In genomic region chr5:297991-298736, GRCh38 we compare ENCODE assay signal across 8 cellular contexts. TPM values are rescaled to one million over a fixed set of nuclear protein-coding genes. Genes with fewer than 3 reads are reported as not detected.
DNase-seq lines count a peak whose midpoint lies in the region; TF ChIP-seq lines count a peak whose summit lies in the region.
"Not testable (repeated sequence)": the region's sequence is repeated elsewhere in the genome, so short reads cannot be mapped to it uniquely, and the experiment has no call there.
"Had no signal": no experiment of that assay in that cellular context is flagged by ENCODE, and none has a peak within 500 bp of the region (broad histone marks: within the 10 kb centered on the region; RNA-seq: fewer than 3 reads in every experiment).

No MANE protein-coding gene starts in this region.

- TF ChIP-seq CTCF in neural progenitor cell (IDR thresholded peaks at IDR 0.05); spleen (IDR thresholded peaks at IDR 0.05 in 8 of 11, conservative IDR thresholded peaks at IDR 0.05 in 3 of 11): not testable (repeated sequence)

- H3K4me3 Mint-ChIP-seq in activated naive CD8-positive, alpha-beta T cell; neural progenitor cell: not testable (repeated sequence)

- H3K9ac ChIP-seq in HUES64 (ENCODE audit: low read depth, low read length); SK-N-MC (ENCODE audit: insufficient read length); iPS-20b (ENCODE audit: low read depth, low read length); neural progenitor cell: not testable (repeated sequence)

- H3K4me2 ChIP-seq in neural progenitor cell, result peak overlapping the region; percentile 31

- H4K20me1 ChIP-seq in neural progenitor cell (ENCODE audit: low read depth), result not testable (repeated sequence)

- not testable (repeated sequence) for H3K27me3 Mint-ChIP-seq in activated naive CD8-positive, alpha-beta T cell; neural progenitor cell (ENCODE audit: insufficient read depth, low read depth)

- H3K4me1 ChIP-seq in HUES64 (ENCODE audit: insufficient read depth, low read length); iPS-20b (ENCODE audit: insufficient read depth, low read length): not testable (repeated sequence)
- H3K4me1 ChIP-seq in neural progenitor cell (peaks cover 12% of the 10 kb centered on the region), spleen (peaks cover 0 to 25% (median 0%) of the 10 kb centered on the region in 6 donors)

- H3F3A ChIP-seq in neural progenitor cell (ENCODE audit: low read depth), result not testable (repeated sequence)

- not testable (repeated sequence) for H3K27me3 ChIP-seq in H7 (ENCODE audit: control insufficient read depth, insufficient read depth, low read length); HUES64 (ENCODE audit: insufficient read depth, low read length); iPS-20b (ENCODE audit: insufficient read depth, low read length); neural progenitor cell; spleen (replicated peaks in 1 of 7)

- TF ChIP-seq POLR2A in spleen (IDR thresholded peaks at IDR 0.05), result not testable (repeated sequence)

- H3K79me2 ChIP-seq in neural progenitor cell (ENCODE audit: low read depth), result not testable (repeated sequence)

- not testable (repeated sequence) for H3K36me3 ChIP-seq in H7 (replicated peaks; ENCODE audit: control insufficient read depth, insufficient read depth, low read length); HUES64 (ENCODE audit: insufficient read depth, low read length); SK-N-MC (ENCODE audit: insufficient read depth, low read length); iPS-20b (ENCODE audit: insufficient read depth, low read depth, low read length); neural progenitor cell
- peaks cover 0 to 26% (median 2%) of the 10 kb centered on the region in 6 donors for H3K36me3 ChIP-seq in spleen

- H3K9me3 ChIP-seq in HUES64 (ENCODE audit: insufficient read depth, low read depth, low read length); SK-N-MC (ENCODE audit: low read depth, low read length); iPS-20b (ENCODE audit: insufficient read depth, low read depth, low read length); neural progenitor cell (ENCODE audit: low read depth); spleen: not testable (repeated sequence)

- not testable (repeated sequence) for H2AFZ ChIP-seq in neural progenitor cell (replicated peaks)

- H3K36me3 Mint-ChIP-seq in activated naive CD8-positive, alpha-beta T cell; neural progenitor cell: not testable (repeated sequence)

- H3K9me3 Mint-ChIP-seq in activated naive CD8-positive, alpha-beta T cell (ENCODE audit: low read depth); neural progenitor cell: not testable (repeated sequence)

- intact Hi-C loops in spleen (cut with DNase I; ENCODE audit: low total_unique reads), result not testable (repeated sequence)

- DNase-seq in H7 (peak; percentile 58), spleen (peak; percentile 39)
- DNase-seq in SK-N-MC (ENCODE audit: low read depth, low spot score); neural progenitor cell (ENCODE audit: low spot score): not testable (repeated sequence)

- 60% methylated on average over 12 of the region's 14 CpGs for whole genome bisulfite sequencing in HUES64
- WGBS in spleen, 5 donors, result 84 to 95% (median 88%) methylated on average over 7 to 14 of the region's 14 CpGs

- not testable (repeated sequence) for H3K4me3 ChIP-seq in H7 (ENCODE audit: insufficient read depth, low read depth, low read length); HUES64 (ENCODE audit: low read length); SK-N-MC; neural progenitor cell; spleen
- H3K4me3 ChIP-seq in iPS-20b (ENCODE audit: low read length), result peak overlapping the region; percentile 40; the same call in 1 of the 2 replicates

- peak overlapping the region; percentile 61 for H3K27ac Mint-ChIP-seq in activated naive CD8-positive, alpha-beta T cell
- H3K27ac Mint-ChIP-seq in neural progenitor cell, result not testable (repeated sequence)

- H3K4me1 Mint-ChIP-seq in activated naive CD8-positive, alpha-beta T cell (ENCODE audit: low read depth), result peaks cover 48% of the 10 kb centered on the region
- H3K4me1 Mint-ChIP-seq in neural progenitor cell, result peaks cover 14% of the 10 kb centered on the region

- peak overlapping the region; percentile 52; the same call in 1 of the 2 replicates for H3K27ac ChIP-seq in HUES64 (ENCODE audit: low read depth, low read length)
- peak overlapping the region; percentile 7; the same call in 1 of the 2 replicates for H3K27ac ChIP-seq in SK-N-MC
- H3K27ac ChIP-seq in iPS-20b (ENCODE audit: low read length); neural progenitor cell; spleen: not testable (repeated sequence)

RNA-seq across cellular contexts. Expression of gene AHRR, which starts 23.4 kb away (rescaled TPM):
- 0.74 and 1.4 TPM in 2 replicates for total RNA-seq in H7 (2014; rRNA removed; shearing (Covaris generic))
- polyA plus RNA-seq in HUES64 (2013, experiment 1 of 2), result 0.45 TPM
- 0.44 TPM for polyA plus RNA-seq in HUES64 (2013, experiment 2 of 2)
- total RNA-seq in neural progenitor cell (ENCODE audit: low replicate concordance) (0.34 and 0.68 TPM in 2 replicates), spleen (10 to 100 TPM; 11.2 to 28.5 (median 14.0) TPM)
- 1 to 10 TPM in 2 of 3 donors, under 1 TPM in 1; 0.96 to 5.4 (median 2.8) TPM for polyA plus RNA-seq in spleen
- polyA plus RNA-seq: CD8-positive, alpha-beta memory T cell had no signal

RNA-seq across cellular contexts. Expression of gene PDCD6, which starts 26.7 kb away (rescaled TPM):
- total RNA-seq in H7 (2014; rRNA removed; shearing (Covaris generic)), result 87.1 and 116 TPM in 2 replicates
- polyA plus RNA-seq in HUES64 (2013, experiment 1 of 2), result 72.7 TPM
- 63.5 TPM for polyA plus RNA-seq in HUES64 (2013, experiment 2 of 2)
- total RNA-seq in neural progenitor cell (ENCODE audit: low replicate concordance) (60.8 and 65.3 TPM in 2 replicates), spleen (100 to 1,000 TPM in 3 of 7 donors, 10 to 100 TPM in 4; 74.1 to 106 (median 96.9) TPM)
- polyA plus RNA-seq in spleen, result 100 to 1,000 TPM; 102 to 158 (median 127) TPM
